Comparison of ENCODE assay signal across 8 cellular contexts in genomic region chr3:126654571-126655393, GRCh38. TPM values are rescaled to one million over a fixed set of nuclear protein-coding genes. Genes with fewer than 3 reads are reported as not detected.
DNase-seq lines count a peak whose midpoint lies in the region; ATAC-seq and TF ChIP-seq lines count a peak whose summit lies in the region.

TSS of gene TXNRD3 (minus strand) at chr3:126655124.

- WGBS in right cardiac atrium: under 1% methylated on average over 102 of the region's 102 CpGs
- 1% methylated on average over 63 to 102 of the region's 102 CpGs for WGBS in psoas muscle, 3 donors

- peak within 1 kb of the TSS; percentile 65 for H3K27ac ChIP-seq in right cardiac atrium (ENCODE audit: low read length)
- peak within 1 kb of the TSS; percentile 95 for H3K27ac ChIP-seq in psoas muscle

- no peaks in the 10 kb centered on the region for H3K4me1 ChIP-seq in right cardiac atrium (ENCODE audit: control insufficient read depth, insufficient read depth, low read length)
- peaks cover 13% of the 10 kb centered on the region for H3K4me1 ChIP-seq in psoas muscle

- H3K27me3 Mint-ChIP-seq in T-helper 1 cell treated with Interleukin-12 subunit alpha and Interleukin-12 subunit beta and Interleukin-4 antibody, amounts not matched to agents 30 μg/mL and 1 μg/mL, for 36 hours (ENCODE audit: low read depth): peaks cover 50% of the 10 kb centered on the region
- H3K27me3 Mint-ChIP-seq in type B pancreatic cell: peaks cover 8% of the 10 kb centered on the region

- no peak within 1 kb of the TSS for H3K27ac Mint-ChIP-seq in T-helper 1 cell treated with Interleukin-12 subunit alpha and Interleukin-12 subunit beta and Interleukin-4 antibody, amounts not matched to agents 30 μg/mL and 1 μg/mL, for 36 hours
- H3K27ac Mint-ChIP-seq in type B pancreatic cell: peak within 1 kb of the TSS; percentile 87

- no peaks in the 10 kb centered on the region for H3K9me3 ChIP-seq in right cardiac atrium (ENCODE audit: control insufficient read depth, low read length)
- H3K9me3 ChIP-seq in psoas muscle: no peaks in the 10 kb centered on the region

- peaks cover 0 to 4% of the 10 kb centered on the region in 2 donors for H3K36me3 ChIP-seq in psoas muscle (ENCODE audit: insufficient read depth in 1 of 2, low read depth in 1 of 2)

- intact Hi-C loops in right cardiac atrium (cut with DNase I): no loop called here
- intact Hi-C loops in psoas muscle (cut with DNase I): loop anchor here in 1 of 2 donors (10.0 kb wide), 1 partner anchor 130 kb away; the partner anchor contains the start of gene CHST13

- no peaks in the 10 kb centered on the region for H3K4me1 Mint-ChIP-seq in T-helper 1 cell treated with Interleukin-12 subunit alpha and Interleukin-12 subunit beta and Interleukin-4 antibody, amounts not matched to agents 30 μg/mL and 1 μg/mL, for 36 hours (ENCODE audit: low read depth)
- peaks cover 16% of the 10 kb centered on the region for H3K4me1 Mint-ChIP-seq in type B pancreatic cell (ENCODE audit: unreplicated experiment)

- peak; percentile 12 for TF ChIP-seq CTCF in psoas muscle (IDR thresholded peaks at IDR 0.05)
- peak; percentile 51 for TF ChIP-seq CTCF in type B pancreatic cell (conservative IDR thresholded peaks at IDR 0.05)

- no peaks in the 10 kb centered on the region for H3K27me3 ChIP-seq in right cardiac atrium (ENCODE audit: control insufficient read depth, insufficient read depth)
- H3K27me3 ChIP-seq in psoas muscle (ENCODE audit: insufficient read depth in 3 of 3, low read length in 2 of 3): no peaks in the 10 kb centered on the region

- H3K4me3 Mint-ChIP-seq in T-helper 1 cell treated with Interleukin-12 subunit alpha and Interleukin-12 subunit beta and Interleukin-4 antibody, amounts not matched to agents 30 μg/mL and 1 μg/mL, for 36 hours: peak within 1 kb of the TSS; percentile 75
- peak within 1 kb of the TSS; percentile 93 for H3K4me3 Mint-ChIP-seq in type B pancreatic cell

- H3K4me3 ChIP-seq in right cardiac atrium (ENCODE audit: low read length) (peak within 1 kb of the TSS; percentile 85), psoas muscle (peak within 1 kb of the TSS; percentile 87)

- peaks cover 4% of the 10 kb centered on the region for H3K9me3 Mint-ChIP-seq in T-helper 1 cell treated with Interleukin-12 subunit alpha and Interleukin-12 subunit beta and Interleukin-4 antibody, amounts not matched to agents 30 μg/mL and 1 μg/mL, for 36 hours
- H3K9me3 Mint-ChIP-seq in type B pancreatic cell: no peaks in the 10 kb centered on the region

- ATAC-seq in right cardiac atrium (peak; percentile 95 to 97), psoas muscle (peak; percentile 95 to 99 (median 97)), HG02973 (IDR thresholded peaks at IDR 0.05; ENCODE audit: unreplicated experiment) (no peak)

- peaks cover 1% of the 10 kb centered on the region for H3K36me3 Mint-ChIP-seq in T-helper 1 cell treated with Interleukin-12 subunit alpha and Interleukin-12 subunit beta and Interleukin-4 antibody, amounts not matched to agents 30 μg/mL and 1 μg/mL, for 36 hours (ENCODE audit: low read depth)
- H3K36me3 Mint-ChIP-seq in type B pancreatic cell: no peaks in the 10 kb centered on the region

- peak; percentile 86 for DNase-seq in D341Med (ENCODE audit: low spot score)
- peak; percentile 76 for DNase-seq in M059J (ENCODE audit: low read depth)
- DNase-seq in anterior cingulate cortex (lab: John Stamatoyannopoulos, UW): peak in 56 of 58 donors; percentile 19 to 83 (median 60)
- peak; percentile 88 to 95 (median 94) for DNase-seq in right cardiac atrium
- peak; percentile 84 to 89 for DNase-seq in psoas muscle
- peak; percentile 86 for DNase-seq in type B pancreatic cell (ENCODE audit: extremely low spot score, unreplicated experiment)

RNA-seq across cellular contexts. Expression of gene TXNRD3, which starts in this region (rescaled TPM):
- 4.0 and 7.8 TPM in 2 replicates for total RNA-seq in M059J (2014; rRNA removed; shearing (Covaris generic))
- 1 to 10 TPM; 7.0 to 9.1 (median 7.9) TPM for total RNA-seq in right cardiac atrium
- 3.8 TPM for polyA plus RNA-seq in right cardiac atrium
- total RNA-seq in psoas muscle: 1 to 10 TPM; 5.0 to 9.6 (median 7.9) TPM
- 1 to 10 TPM; 1.6 to 4.6 (median 3.7) TPM for polyA plus RNA-seq in psoas muscle
- total RNA-seq in type B pancreatic cell (ENCODE audit: low replicate concordance): 14.4 and 14.6 TPM in 2 replicates
